1 cellular context compared by ENCODE assay signal in the genomic region with DNA sequence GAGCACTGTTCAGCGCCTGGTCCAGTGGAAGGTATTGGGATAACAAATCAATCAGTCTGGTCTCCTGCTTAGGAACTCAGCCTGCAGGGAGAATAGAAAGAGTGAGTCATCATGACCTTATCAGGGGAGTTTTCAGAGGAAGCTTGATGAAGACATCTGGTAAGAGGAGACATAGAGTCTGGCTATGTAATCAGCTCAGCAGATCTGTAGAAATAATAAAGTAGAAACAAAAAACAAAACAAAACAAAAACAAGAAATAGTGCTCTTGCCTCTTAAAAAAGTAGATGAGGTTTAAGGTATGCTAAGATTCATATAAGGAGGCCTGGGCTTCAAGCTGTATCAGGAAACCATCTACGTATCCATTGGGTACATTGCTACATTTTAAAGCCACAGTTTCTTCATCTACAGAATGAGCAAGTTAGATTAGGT.
TF ChIP-seq lines count a peak whose summit lies in the region.

No MANE protein-coding gene starts in this region.

TF ChIP-seq in IMR-90, 13 proteins besides CTCF, POLR2A, EP300 and RAD21:
- TF ChIP-seq FOS (IDR thresholded peaks at IDR 0.05; ENCODE audit: low read depth, low read length): peak; percentile 81
- TF ChIP-seq CHD1 (IDR thresholded peaks at IDR 0.05; ENCODE audit: low read depth, low read length): no peak
- TF ChIP-seq CEBPB (IDR thresholded peaks at IDR 0.05; ENCODE audit: low read depth, low read length): peak; percentile 67; the same call in 1 of the 2 replicates
- peak; percentile 9; the same call in 1 of the 2 replicates for TF ChIP-seq NFE2L2 (IDR thresholded peaks at IDR 0.05; ENCODE audit: low read depth, low read length)
- no peak for TF ChIP-seq MXI1 (IDR thresholded peaks at IDR 0.05; ENCODE audit: borderline replicate concordance, low read depth, low read length)
- TF ChIP-seq RCOR1 (IDR thresholded peaks at IDR 0.05; ENCODE audit: insufficient replicate concordance, low read length): no peak
